In genomic region chr10:62018141-62018911, GRCh38 we compare ENCODE assay signal across 12 cellular contexts.
DNase-seq lines count a peak whose midpoint lies in the region; ATAC-seq and TF ChIP-seq lines count a peak whose summit lies in the region.
"Had no signal": no experiment of that assay in that cellular context is flagged by ENCODE, and none has a peak within 500 bp of the region (broad histone marks: within the 10 kb centered on the region; RNA-seq: fewer than 3 reads in every experiment).

No MANE protein-coding gene starts in this region.

- H3K27me3 ChIP-seq in Karpas-422 (ENCODE audit: low read length) (no peaks in the 10 kb centered on the region), gastrocnemius medialis (no peaks in the 10 kb centered on the region)

- intact Hi-C loops in gastrocnemius medialis (cut with DNase I; ENCODE audit: low total_unique reads), result no loop called here

- ATAC-seq in GM19025 (IDR thresholded peaks at IDR 0.05; ENCODE audit: low read depth, unreplicated experiment) (peak; percentile 30), gastrocnemius medialis (peak in 1 of 2 donors; percentile 78), GM18909 (IDR thresholded peaks at IDR 0.05; ENCODE audit: poor library complexity, unreplicated experiment) (no peak)

- H3K27me3 Mint-ChIP-seq in brain, result no peaks in the 10 kb centered on the region

- no peak overlapping the region for H3K9ac ChIP-seq in Karpas-422 (ENCODE audit: low read length)

- peaks cover 18% of the 10 kb centered on the region for H3K36me3 Mint-ChIP-seq in brain

- peak overlapping the region in 4 of 5 experiments; percentile 49 to 88 (median 68) for H3K27ac Mint-ChIP-seq in brain

- H3K9me3 Mint-ChIP-seq in brain, result peaks cover 1 to 10% (median 3%) of the 10 kb centered on the region in 5 experiments

- TF ChIP-seq CTCF in brain (conservative IDR thresholded peaks at IDR 0.05) (no peak), gastrocnemius medialis (IDR thresholded peaks at IDR 0.05 in 4 of 5, conservative IDR thresholded peaks at IDR 0.05 in 1 of 5) (no peak), GM10266 (IDR thresholded peaks at IDR 0.05; ENCODE audit: control insufficient read depth, insufficient read depth, low read depth, missing control alignments) (no peak)

- in situ Hi-C loops in gastrocnemius medialis (cut with MboI; ENCODE audit: low sequenced_read_pairs in 4 of 4), result no loop called here

- H3K79me2 ChIP-seq in Karpas-422 (ENCODE audit: low read length), result no peaks in the 10 kb centered on the region

- no peak for TF ChIP-seq POLR2A in gastrocnemius medialis (IDR thresholded peaks at IDR 0.05)

- H3K4me1 Mint-ChIP-seq in brain, result peaks cover 68% of the 10 kb centered on the region

- DNase-seq in Karpas-422 (peak; percentile 10), gastrocnemius medialis (no peak), GM10266 (ENCODE audit: extremely low spot score) (no peak), ureter (ENCODE audit: low spot score) (no peak)
- DNase-seq: activated CD4-positive, alpha-beta T cell treated with anti-CD3 and anti-CD28 coated beads, Interleukin-2, amount 50 U/mL, for 1 hour; caudate nucleus; hippocampal formation; NCI-H524; occipital lobe had no signal

- H3K27ac ChIP-seq in Karpas-422 (ENCODE audit: low read length) (no peak overlapping the region), gastrocnemius medialis (peak overlapping the region in 3 of 4 donors; percentile 14 to 56 (median 46))

- H2AFZ ChIP-seq in Karpas-422 (ENCODE audit: low read length), result no peak overlapping the region

- no peaks in the 10 kb centered on the region for H3K9me2 ChIP-seq in Karpas-422 (replicated peaks; ENCODE audit: insufficient read depth, low read length)

- no peak overlapping the region for H3K4me2 ChIP-seq in Karpas-422 (ENCODE audit: low read depth, low read length, poor library complexity, severe bottlenecking)

- H3K36me3 ChIP-seq in Karpas-422 (ENCODE audit: insufficient read depth, low read length) (no peaks in the 10 kb centered on the region), gastrocnemius medialis (no peaks in the 10 kb centered on the region)

- H3K4me3 Mint-ChIP-seq in brain, result peak overlapping the region in 2 of 5 experiments; percentile 10 to 46

- no peaks in the 10 kb centered on the region for H4K20me1 ChIP-seq in Karpas-422 (ENCODE audit: insufficient read depth, low read depth, low read length)

- H3K9me3 ChIP-seq in Karpas-422 (ENCODE audit: low read length) (no peaks in the 10 kb centered on the region), gastrocnemius medialis (no peaks in the 10 kb centered on the region)

- no peak overlapping the region for H3K4me3 ChIP-seq in Karpas-422 (ENCODE audit: low read length)
- H3K4me3 ChIP-seq in gastrocnemius medialis, result peak overlapping the region in 2 of 4 donors; percentile 1 to 5

- H3K4me1 ChIP-seq in Karpas-422 (ENCODE audit: low read length) (peaks cover 14% of the 10 kb centered on the region), gastrocnemius medialis (peaks cover 32 to 51% of the 10 kb centered on the region in 2 donors)
